24 cellular contexts compared by ENCODE assay signal in the genomic region with DNA sequence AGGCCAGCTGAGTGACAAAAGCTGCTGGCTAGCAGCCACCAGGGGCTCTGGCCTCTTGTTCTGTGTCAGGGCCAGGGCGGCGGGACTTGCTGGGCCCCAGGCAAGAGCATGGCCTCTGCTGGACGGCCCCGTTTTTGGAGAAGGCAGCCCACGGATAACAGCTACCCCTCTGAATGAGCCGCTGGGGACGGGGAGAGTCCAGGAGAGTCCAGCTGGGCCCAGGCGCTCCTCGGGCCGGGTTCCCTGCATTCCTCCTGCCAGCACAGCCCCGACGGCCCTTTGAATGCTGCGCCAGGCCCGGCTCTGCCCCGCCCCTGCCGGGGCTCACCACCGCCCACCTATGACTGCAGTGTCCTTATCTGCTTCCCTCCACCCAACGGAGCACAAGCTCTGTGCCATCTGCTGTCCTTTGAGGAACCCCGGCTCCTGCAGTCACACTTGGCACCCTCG. TPM values are rescaled to one million over a fixed set of nuclear protein-coding genes. Genes with fewer than 3 reads are reported as not detected.
A peak's percentile ranks its signal among the peaks of the same experiment; 100 is the strongest.
DNase-seq lines count a peak whose midpoint lies in the region; ATAC-seq and TF ChIP-seq lines count a peak whose summit lies in the region.
"Had no signal": no experiment of that assay in that cellular context is flagged by ENCODE, and none has a peak within 500 bp of the region (broad histone marks: within the 10 kb centered on the region; RNA-seq: fewer than 3 reads in every experiment).

No MANE protein-coding gene starts in this region.

- H3K9ac ChIP-seq in Karpas-422 (ENCODE audit: low read length), result no peak overlapping the region

- no peak overlapping the region for H2AFZ ChIP-seq in Karpas-422 (ENCODE audit: low read length)

- no peaks in the 10 kb centered on the region for H3K27me3 Mint-ChIP-seq in activated CD4-positive, alpha-beta T cell treated with anti-CD3 and anti-CD28 coated beads, Interleukin-2, amount 10 ng/mL, durations not matched to agents 24 days and 14 days
- no peaks in the 10 kb centered on the region for H3K27me3 Mint-ChIP-seq in chondrocyte (ENCODE audit: low read depth)
- H3K27me3 Mint-ChIP-seq in CD8-positive, alpha-beta memory T cell, result peaks cover 0 to 2% of the 10 kb centered on the region in 2 donors
- H3K27me3 Mint-ChIP-seq: activated CD4-positive, alpha-beta memory T cell treated with anti-CD3 and anti-CD28 coated beads, Interleukin-2, amount 10 ng/mL, durations not matched to agents 7 days and 5 days; activated naive CD4-positive, alpha-beta T cell treated with anti-CD3 and anti-CD28 coated beads, Interleukin-2, amount 50 U/mL, for 24 hours; IgD-negative memory B cell; stimulated activated naive CD8-positive, alpha-beta T cell treated with anti-CD3 and anti-CD28 coated beads, Interleukin-15, amount 100 ng/mL, for 72 hours had no signal

- no peaks in the 10 kb centered on the region for H3K9me3 ChIP-seq in Karpas-422 (ENCODE audit: low read length)
- no peaks in the 10 kb centered on the region for H3K9me3 ChIP-seq in CD8-positive, alpha-beta memory T cell (ENCODE audit: low read length)
- H3K9me3 ChIP-seq: ascending aorta, esophagus muscularis mucosa, gastrocnemius medialis, transverse colon had no signal

- TF ChIP-seq CTCF in chondrocyte (IDR thresholded peaks at IDR 0.05), result no peak

- no peaks in the 10 kb centered on the region for H3K9me3 Mint-ChIP-seq in activated CD4-positive, alpha-beta T cell treated with anti-CD3 and anti-CD28 coated beads, Interleukin-2, amount 10 ng/mL, durations not matched to agents 24 days and 14 days
- H3K9me3 Mint-ChIP-seq in chondrocyte (ENCODE audit: low read depth), result no peaks in the 10 kb centered on the region
- H3K9me3 Mint-ChIP-seq in CD8-positive, alpha-beta memory T cell, result peaks cover 0 to 4% (median 0%) of the 10 kb centered on the region in 5 donors
- H3K9me3 Mint-ChIP-seq: activated CD4-positive, alpha-beta memory T cell treated with anti-CD3 and anti-CD28 coated beads, Interleukin-2, amount 10 ng/mL, durations not matched to agents 7 days and 5 days; activated naive CD4-positive, alpha-beta T cell treated with anti-CD3 and anti-CD28 coated beads, Interleukin-2, amount 50 U/mL, for 24 hours; IgD-negative memory B cell; stimulated activated naive CD8-positive, alpha-beta T cell treated with anti-CD3 and anti-CD28 coated beads, Interleukin-15, amount 100 ng/mL, for 72 hours had no signal

- H3K4me3 Mint-ChIP-seq in activated CD4-positive, alpha-beta T cell treated with anti-CD3 and anti-CD28 coated beads, Interleukin-2, amount 10 ng/mL, durations not matched to agents 24 days and 14 days, result no peak overlapping the region
- no peak overlapping the region for H3K4me3 Mint-ChIP-seq in chondrocyte (ENCODE audit: unreplicated experiment)
- peak overlapping the region in 1 of 7 donors; percentile 61 for H3K4me3 Mint-ChIP-seq in CD8-positive, alpha-beta memory T cell
- H3K4me3 Mint-ChIP-seq: activated CD4-positive, alpha-beta memory T cell treated with anti-CD3 and anti-CD28 coated beads, Interleukin-2, amount 10 ng/mL, durations not matched to agents 7 days and 5 days; activated naive CD4-positive, alpha-beta T cell treated with anti-CD3 and anti-CD28 coated beads, Interleukin-2, amount 50 U/mL, for 24 hours; stimulated activated naive CD8-positive, alpha-beta T cell treated with anti-CD3 and anti-CD28 coated beads, Interleukin-15, amount 100 ng/mL, for 72 hours had no signal

- H4K20me1 ChIP-seq in Karpas-422 (ENCODE audit: insufficient read depth, low read depth, low read length), result peaks cover 66% of the 10 kb centered on the region

- no peaks in the 10 kb centered on the region for H3K4me1 Mint-ChIP-seq in activated CD4-positive, alpha-beta T cell treated with anti-CD3 and anti-CD28 coated beads, Interleukin-2, amount 10 ng/mL, durations not matched to agents 24 days and 14 days
- H3K4me1 Mint-ChIP-seq in chondrocyte (ENCODE audit: low read depth), result peaks cover 13% of the 10 kb centered on the region
- no peaks in the 10 kb centered on the region for H3K4me1 Mint-ChIP-seq in CD8-positive, alpha-beta memory T cell
- H3K4me1 Mint-ChIP-seq: activated naive CD4-positive, alpha-beta T cell treated with anti-CD3 and anti-CD28 coated beads, Interleukin-2, amount 50 U/mL, for 24 hours had no signal

- POLR2A ChIA-PET in CD8-positive, alpha-beta memory T cell (lab: Charles Lee), result no interaction called here

- peaks cover 62% of the 10 kb centered on the region for H3K36me3 Mint-ChIP-seq in activated CD4-positive, alpha-beta T cell treated with anti-CD3 and anti-CD28 coated beads, Interleukin-2, amount 10 ng/mL, durations not matched to agents 24 days and 14 days (ENCODE audit: low read depth)
- peaks cover 24% of the 10 kb centered on the region for H3K36me3 Mint-ChIP-seq in chondrocyte (ENCODE audit: low read depth)
- H3K36me3 Mint-ChIP-seq in CD8-positive, alpha-beta memory T cell, result peaks cover 0 to 82% (median 7%) of the 10 kb centered on the region in 3 donors

- H3K27ac Mint-ChIP-seq in activated CD4-positive, alpha-beta T cell treated with anti-CD3 and anti-CD28 coated beads, Interleukin-2, amount 10 ng/mL, durations not matched to agents 24 days and 14 days, result no peak overlapping the region
- H3K27ac Mint-ChIP-seq in chondrocyte (ENCODE audit: unreplicated experiment), result peak overlapping the region; percentile 6
- H3K27ac Mint-ChIP-seq in CD8-positive, alpha-beta memory T cell, result peak overlapping the region in 2 of 8 donors; percentile 66 to 77
- H3K27ac Mint-ChIP-seq: activated CD4-positive, alpha-beta memory T cell treated with anti-CD3 and anti-CD28 coated beads, Interleukin-2, amount 10 ng/mL, durations not matched to agents 7 days and 5 days had no signal

- peak overlapping the region; percentile 94; the same call in 1 of the 2 replicates for H3K27ac ChIP-seq in Karpas-422 (ENCODE audit: low read length)
- H3K27ac ChIP-seq in CD8-positive, alpha-beta memory T cell (ENCODE audit: low read depth, low read length), result no peak overlapping the region
- H3K27ac ChIP-seq: ascending aorta, gastrocnemius medialis, transverse colon had no signal

- H3K27me3 ChIP-seq in Karpas-422 (ENCODE audit: low read length), result no peaks in the 10 kb centered on the region
- no peaks in the 10 kb centered on the region for H3K27me3 ChIP-seq in CD8-positive, alpha-beta memory T cell (ENCODE audit: insufficient read depth, low read length, poor library complexity, severe bottlenecking)
- H3K27me3 ChIP-seq: ascending aorta, esophagus muscularis mucosa, gastrocnemius medialis, transverse colon had no signal

- DNase-seq in activated CD4-positive, alpha-beta T cell treated with anti-CD3 and anti-CD28 coated beads for 4 hours, result peak; percentile 8 to 16
- DNase-seq in activated CD4-positive, alpha-beta T cell treated with anti-CD3 and anti-CD28 coated beads, Interleukin-2, amount 10 ng/mL, durations not matched to agents 24 days and 14 days, result no peak
- DNase-seq in Karpas-422 (no peak), chondrocyte (ENCODE audit: low spot score) (no peak), left lobe of liver (ENCODE audit: low spot score) (peak; percentile 44), hypothalamus (lab: John Stamatoyannopoulos, UW) (no peak)
- no peak for DNase-seq in CD8-positive, alpha-beta memory T cell
- DNase-seq: activated CD4-positive, alpha-beta memory T cell treated with anti-CD3 and anti-CD28 coated beads, Interleukin-2, amount 10 ng/mL, durations not matched to agents 7 days and 5 days; central memory CD4-positive, alpha-beta T cell; effector CD4-positive, alpha-beta T cell; gastrocnemius medialis; GOT3; NCI-H1436 treated with DMSO at 0.1 percent for 48 hours; NCI-H524 treated with DMSO at 0.1 percent for 48 hours; stimulated activated CD4-positive, alpha-beta T cell treated with anti-CD3 and anti-CD28 coated beads, Interleukin-4, amount 100 ng/mL, for 4 hours; stimulated activated naive CD8-positive, alpha-beta T cell treated with anti-CD3 and anti-CD28 coated beads, Interleukin-15, amount 100 ng/mL, for 72 hours; transverse colon had no signal

- ATAC-seq in left lobe of liver, result no peak
- ATAC-seq in HG02623 (IDR thresholded peaks at IDR 0.05; ENCODE audit: unreplicated experiment), result no peak
- ATAC-seq: gastrocnemius medialis; stimulated activated naive CD8-positive, alpha-beta T cell treated with anti-CD3 and anti-CD28 coated beads, Interleukin-15, amount 100 ng/mL, for 72 hours had no signal

- no peak overlapping the region for H3K4me3 ChIP-seq in Karpas-422 (ENCODE audit: low read length)
- H3K4me3 ChIP-seq in CD8-positive, alpha-beta memory T cell (ENCODE audit: low read length), result no peak overlapping the region
- H3K4me3 ChIP-seq: ascending aorta, esophagus muscularis mucosa, gastrocnemius medialis, lung, smooth muscle cell, transverse colon had no signal

- H3K36me3 ChIP-seq in Karpas-422 (ENCODE audit: insufficient read depth, low read length), result peaks cover 69% of the 10 kb centered on the region
- peaks cover 16% of the 10 kb centered on the region for H3K36me3 ChIP-seq in CD8-positive, alpha-beta memory T cell (ENCODE audit: insufficient read depth, low read length)
- H3K36me3 ChIP-seq: ascending aorta, transverse colon had no signal

- H3K79me2 ChIP-seq in Karpas-422 (ENCODE audit: low read length), result no peaks in the 10 kb centered on the region

- CTCF ChIA-PET in CD8-positive, alpha-beta memory T cell (lab: Charles Lee), result interaction anchor here (1.8 to 2.3 kb wide), 2 partner anchors 36 to 57 kb away, joined by 6 to 10 read pairs; no protein-coding TSS in a partner anchor

- intact Hi-C loops in activated CD4-positive, alpha-beta T cell treated with anti-CD3 and anti-CD28 coated beads, Interleukin-2, amount 10 ng/mL, durations not matched to agents 24 days and 14 days (cut with micrococcal nuclease), result no loop called here

- H3K4me1 ChIP-seq in Karpas-422 (ENCODE audit: low read length), result peaks cover 100% of the 10 kb centered on the region
- H3K4me1 ChIP-seq in CD8-positive, alpha-beta memory T cell (ENCODE audit: insufficient read depth, low read length), result no peaks in the 10 kb centered on the region
- H3K4me1 ChIP-seq: ascending aorta, transverse colon had no signal

- peak overlapping the region; percentile 28 for H3K4me2 ChIP-seq in Karpas-422 (ENCODE audit: low read depth, low read length, poor library complexity, severe bottlenecking)
- H3K4me2 ChIP-seq: smooth muscle cell had no signal

- H3K9me2 ChIP-seq in Karpas-422 (replicated peaks; ENCODE audit: insufficient read depth, low read length), result no peaks in the 10 kb centered on the region

RNA-seq across cellular contexts. Expression of gene SLC7A5, which starts 33.4 kb away (rescaled TPM):
- 408 and 410 TPM in 2 replicates for total RNA-seq in activated CD4-positive, alpha-beta T cell treated with anti-CD3 and anti-CD28 coated beads, Interleukin-2, amount 10 ng/mL, durations not matched to agents 24 days and 14 days
- 163 and 177 TPM in 2 replicates for total RNA-seq in Karpas-422 (2014; rRNA removed; shearing (Covaris generic); ENCODE audit: low replicate concordance)
- 53.6 to 249 TPM (median 248 TPM) in 3 replicates for total RNA-seq in chondrocyte
- total RNA-seq in left lobe of liver, result 13.4 TPM
- total RNA-seq in CD8-positive, alpha-beta memory T cell, result 100 to 1,000 TPM; 366 to 383 TPM
- 20.7 TPM for polyA plus RNA-seq in CD8-positive, alpha-beta memory T cell

Comparison
In these comparisons a context has a peak if more than half of its experiments do, and no peak if none do; other contexts are left out.
1. DNase-seq: peak in activated CD4-positive, alpha-beta T cell treated with anti-CD3 and anti-CD28 coated beads for 4 hours (2 of 2) and left lobe of liver (single experiment); none in activated CD4-positive, alpha-beta T cell treated with anti-CD3 and anti-CD28 coated beads, Interleukin-2, amount 10 ng/mL, durations not matched to agents 24 days and 14 days (single experiment), Karpas-422 (single experiment), chondrocyte (single experiment), hypothalamus (0 of 51) and CD8-positive, alpha-beta memory T cell (0 of 5).